ENCODE assay signal across 10 cellular contexts in the genomic region with DNA sequence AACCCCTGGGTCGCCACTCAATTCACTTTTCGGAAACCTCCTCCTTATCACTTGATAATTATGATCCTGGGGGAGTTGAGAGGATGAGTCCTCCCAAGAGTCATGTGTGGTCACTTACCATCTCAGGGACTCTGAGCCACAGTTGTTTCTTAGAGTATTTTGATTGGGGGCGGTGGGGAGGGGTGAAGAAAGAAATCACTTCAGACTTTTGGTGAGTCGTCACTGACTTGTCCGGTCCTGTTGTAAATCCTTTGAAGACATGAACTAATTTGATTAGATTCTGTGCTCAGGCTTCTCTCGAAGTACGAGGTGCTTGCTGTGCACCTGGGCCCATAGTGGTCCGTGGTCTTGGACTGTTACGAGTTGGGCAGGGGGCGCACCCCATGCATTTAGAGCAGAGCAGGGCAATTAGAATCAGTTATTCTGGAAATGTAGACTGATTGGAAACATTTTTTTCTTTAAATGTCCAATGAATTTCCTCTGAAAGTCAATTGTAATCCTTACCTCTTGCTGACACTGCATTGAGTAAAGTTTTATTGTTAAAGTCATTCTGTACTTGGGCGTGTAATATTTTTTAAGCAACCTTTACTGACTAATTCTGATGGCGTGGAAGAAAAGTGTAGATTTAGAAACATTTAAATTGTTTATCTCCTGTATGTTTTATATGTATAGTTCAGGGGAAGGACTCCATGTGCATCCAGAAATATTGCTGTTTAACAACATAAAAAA.
A peak's percentile ranks its signal among the peaks of the same experiment; 100 is the strongest.
DNase-seq lines count a peak whose midpoint lies in the region; ATAC-seq and TF ChIP-seq lines count a peak whose summit lies in the region.
"Had no signal": no experiment of that assay in that cellular context is flagged by ENCODE, and none has a peak within 500 bp of the region (broad histone marks: within the 10 kb centered on the region; RNA-seq: fewer than 3 reads in every experiment).

No MANE protein-coding gene starts in this region.

- H3K27ac ChIP-seq in hepatocyte: no peak overlapping the region

- DNase-seq in A172 (ENCODE audit: low spot score) (peak; percentile 11), GM12865 (ENCODE audit: low read depth) (no peak), hepatocyte (ENCODE audit: low spot score) (no peak), NCI-H774 (lab: John Stamatoyannopoulos, UW) (no peak), NCI-H2171 (lab: John Stamatoyannopoulos, UW) (no peak)
- DNase-seq: activated effector memory CD4-positive, alpha-beta T cell treated with anti-CD3 and anti-CD28 coated beads, Interleukin-2, amount 50 U/mL, for 16 hours; NCI-H2107 had no signal

- H3K4me1 ChIP-seq in hepatocyte (ENCODE audit: insufficient read depth): peaks cover 22% of the 10 kb centered on the region

- no peaks in the 10 kb centered on the region for H3K27me3 ChIP-seq in hepatocyte

- H3K9me3 ChIP-seq in hepatocyte (ENCODE audit: low read depth): no peaks in the 10 kb centered on the region

- H3K4me2 ChIP-seq in hepatocyte: peak overlapping the region; percentile 86

- H3K79me2 ChIP-seq in hepatocyte: peaks cover 37% of the 10 kb centered on the region

- 91% methylated on average over 12 of the region's 12 CpGs for WGBS in hepatocyte (ENCODE audit: low lambda C conversion rate, missing lambda C conversion rate)

- TF ChIP-seq CTCF in GM12865 (IDR thresholded peaks at IDR 0.05; ENCODE audit: insufficient read depth, low read depth, low read length, missing control alignments) (no peak), WI38 (IDR thresholded peaks at IDR 0.05; ENCODE audit: low read depth, low read length) (no peak), hepatocyte (IDR thresholded peaks at IDR 0.05; ENCODE audit: poor library complexity) (no peak)

- H3K4me3 ChIP-seq in GM12865 (ENCODE audit: low read depth, low read length) (peak overlapping the region; percentile 99), WI38 (ENCODE audit: low read depth, low read length) (0 out of 2 replicates have a peak overlapping the region, but pooled peaks have one; percentile 1), hepatocyte (no peak overlapping the region)

- no peaks in the 10 kb centered on the region for H3K9me2 ChIP-seq in hepatocyte (replicated peaks; ENCODE audit: insufficient read depth)

- H4K20me1 ChIP-seq in hepatocyte (ENCODE audit: insufficient read depth, poor library complexity, severe bottlenecking): no peaks in the 10 kb centered on the region

- H3K36me3 ChIP-seq in hepatocyte (replicated peaks; ENCODE audit: insufficient read depth, low read depth): no peaks in the 10 kb centered on the region

- ATAC-seq in GM19397 (IDR thresholded peaks at IDR 0.05; ENCODE audit: unreplicated experiment) (no peak), GM21381 (IDR thresholded peaks at IDR 0.05; ENCODE audit: unreplicated experiment) (no peak)

- no peak overlapping the region for H2AFZ ChIP-seq in hepatocyte
